In genomic region chr15:36529296-36530011, GRCh38 we compare ENCODE assay signal across 15 cellular contexts. TPM values are rescaled to one million over a fixed set of nuclear protein-coding genes. Genes with fewer than 3 reads are reported as not detected.
DNase-seq lines count a peak whose midpoint lies in the region; ATAC-seq and TF ChIP-seq lines count a peak whose summit lies in the region.
"Had no signal": no experiment of that assay in that cellular context is flagged by ENCODE, and none has a peak within 500 bp of the region (broad histone marks: within the 10 kb centered on the region; RNA-seq: fewer than 3 reads in every experiment).

No MANE protein-coding gene starts in this region.

- H3K27ac ChIP-seq in mammary epithelial cell (ENCODE audit: insufficient read depth, low read depth, low read length): no peak overlapping the region

- no peak for TF ChIP-seq CTCF in mammary epithelial cell (conservative IDR thresholded peaks at IDR 0.05 in 1 of 2, IDR thresholded peaks at IDR 0.05 in 1 of 2; ENCODE audit: extremely low read depth in 1 of 2, insufficient read depth in 1 of 2, low read depth in 1 of 2, low read length in 2 of 2)

- no peaks in the 10 kb centered on the region for H3K4me1 ChIP-seq in mammary epithelial cell (ENCODE audit: insufficient read depth, low read length)

- dilution Hi-C loops in mammary epithelial cell (cut with HindIII; ENCODE audit: low sequenced_read_pairs): no loop called here

- no TSS peak for BruUV-seq in mammary epithelial cell (replicated peaks; lab: Mats Ljungman, UMichigan)

- no peak overlapping the region for H3K9ac ChIP-seq in mammary epithelial cell (ENCODE audit: insufficient read depth, low read length)

- intact Hi-C loops in mammary epithelial cell (cut with micrococcal nuclease): no loop called here

- CTCF ChIA-PET in mammary epithelial cell (lab: Charles Lee; ENCODE audit: low non-redundant PET): no interaction called here

- no peaks in the 10 kb centered on the region for H3K9me3 ChIP-seq in mammary epithelial cell (replicated peaks; ENCODE audit: insufficient read depth, low read length)

- H2AFZ ChIP-seq in mammary epithelial cell (ENCODE audit: low read depth, low read length): no peak overlapping the region

- in situ Hi-C loops in mammary epithelial cell (cut with MboI; ENCODE audit: low sequenced_read_pairs in 2 of 2): no loop called here

- H3K4me3 ChIP-seq in mammary epithelial cell (replicated peaks in 1 of 3; ENCODE audit: insufficient read depth in 1 of 3, low read depth in 2 of 3, low read length in 3 of 3): no peak overlapping the region

- ATAC-seq in GM18498 (IDR thresholded peaks at IDR 0.05; ENCODE audit: unreplicated experiment): peak; percentile 78
- peak; percentile 58 for ATAC-seq in GM21367 (IDR thresholded peaks at IDR 0.05; ENCODE audit: unreplicated experiment)
- peak; percentile 73 for ATAC-seq in HG03060 (IDR thresholded peaks at IDR 0.05; ENCODE audit: low read depth, unreplicated experiment)
- ATAC-seq: activated T-helper 17 cell treated with anti-CD3 and anti-CD28 coated beads, Interleukin-2, amount 50 U/mL, for 72 hours had no signal

- DNase-seq in islet precursor cell (peak; percentile 64), mammary epithelial cell (no peak), SIG-M5 (lab: John Stamatoyannopoulos, UW) (no peak), glomerular visceral epithelial cell (ENCODE audit: extremely low spot score) (no peak)
- no peak for DNase-seq in activated CD4-positive, alpha-beta T cell treated with anti-CD3 and anti-CD28 coated beads, Interleukin-2, amount 50 U/mL, for 4 hours
- DNase-seq: activated CD4-positive, alpha-beta T cell treated with anti-CD3 and anti-CD28 coated beads, Interleukin-2, amount 10 ng/mL, durations not matched to agents 7 days and 5 days; C1 segment of cervical spinal cord; dermis blood vessel endothelial cell; occipital lobe; substantia nigra; T-helper 1 cell had no signal

- H3K4me2 ChIP-seq in mammary epithelial cell (ENCODE audit: insufficient read depth, low read depth, low read length): no peak overlapping the region

- WGBS in mammary epithelial cell (ENCODE audit: low coverage, missing lambda C conversion rate): 20% methylated on average over 7 of the region's 7 CpGs

- no peaks in the 10 kb centered on the region for H3K79me2 ChIP-seq in mammary epithelial cell (ENCODE audit: insufficient read depth, low read length)

- H3K36me3 ChIP-seq in mammary epithelial cell (ENCODE audit: insufficient read depth, low read length): no peaks in the 10 kb centered on the region

- H3K27me3 ChIP-seq in mammary epithelial cell (ENCODE audit: insufficient read depth, low read length): no peaks in the 10 kb centered on the region

- no peaks in the 10 kb centered on the region for H4K20me1 ChIP-seq in mammary epithelial cell (ENCODE audit: insufficient read depth, low read length)

RNA-seq across cellular contexts. Expression of gene CDIN1, which starts 50.0 kb away (rescaled TPM):
- total RNA-seq in mammary epithelial cell: 10 to 100 TPM; 10.8 to 15.6 TPM
- polyA plus RNA-seq in mammary epithelial cell: 9.3 TPM
- polyA minus RNA-seq in mammary epithelial cell: 44.3 TPM
